21 cellular contexts compared by ENCODE assay signal in genomic region chr9:108410161-108410560, GRCh38.
"Had no signal": no experiment of that assay in that cellular context is flagged by ENCODE, and none has a peak within 500 bp of the region (broad histone marks: within the 10 kb centered on the region; RNA-seq: fewer than 3 reads in every experiment).

No MANE protein-coding gene starts in this region.

- DNase-seq: activated CD4-positive, alpha-beta T cell treated with anti-CD3 and anti-CD28 coated beads, Interleukin-2, amount 10 ng/mL, durations not matched to agents 24 days and 14 days; activated CD4-positive, CD25-positive, alpha-beta regulatory T cell; activated CD8-positive, alpha-beta T cell treated with anti-CD3 and anti-CD28 coated beads, Interleukin-2, amount 10 ng/mL, durations not matched to agents 7 days and 5 days; activated naive CD4-positive, alpha-beta T cell treated with anti-CD3 and anti-CD28 coated beads, Interleukin-2, amount 10 ng/mL, durations not matched to agents 7 days and 5 days; activated naive CD8-positive, alpha-beta T cell treated with anti-CD3 and anti-CD28 coated beads, Interleukin-2, amount 50 U/mL, for 24 hours; activated T-cell treated with anti-CD3 and anti-CD28 coated beads, Interleukin-2, amount 50 U/mL, for 24 hours; anterior cingulate cortex; brain microvascular endothelial cell; central memory CD4-positive, alpha-beta T cell; erythroblast; gastrocnemius medialis; heart right ventricle; immature natural killer cell; kidney glomerular epithelial cell; left ventricle myocardium inferior; naive B cell; pancreas; right lobe of liver; stimulated activated CD4-positive, alpha-beta T cell treated with anti-CD3 and anti-CD28 coated beads, Interleukin-4, amount 100 ng/mL, for 24 hours had no signal

- H3K4me1 ChIP-seq: gastrocnemius medialis, left ventricle myocardium inferior, pancreas, right lobe of liver had no signal

- H3K36me3 ChIP-seq: brain microvascular endothelial cell, gastrocnemius medialis, heart right ventricle, left ventricle myocardium inferior, pancreas, right lobe of liver had no signal

- H3K27me3 ChIP-seq: brain microvascular endothelial cell, gastrocnemius medialis, heart right ventricle, pancreas, right lobe of liver had no signal

- ATAC-seq: activated CD8-positive, alpha-beta T cell treated with anti-CD3 and anti-CD28 coated beads, Interleukin-2, amount 10 ng/mL, durations not matched to agents 7 days and 5 days; activated naive CD8-positive, alpha-beta T cell treated with anti-CD3 and anti-CD28 coated beads, Interleukin-2, amount 50 U/mL, for 24 hours; gastrocnemius medialis; heart right ventricle; pancreas; right lobe of liver; stimulated activated effector memory CD8-positive, alpha-beta T cell treated with anti-CD3 and anti-CD28 coated beads, Interleukin-12 subunit alpha, Interleukin-12 subunit beta, amount 100 ng/mL, for 72 hours had no signal

- H3K9me3 ChIP-seq: gastrocnemius medialis, heart right ventricle, left ventricle myocardium inferior, pancreas, right lobe of liver had no signal

- H3K27ac ChIP-seq: brain microvascular endothelial cell, coronary artery, gastrocnemius medialis, heart right ventricle, left ventricle myocardium inferior, pancreas, right lobe of liver had no signal

- H3K4me3 ChIP-seq: coronary artery, gastrocnemius medialis, heart right ventricle, left ventricle myocardium inferior, pancreas, right lobe of liver had no signal
